In genomic region chr4:145732416-145732815, GRCh38 we compare ENCODE assay signal across 8 cellular contexts. TPM values are rescaled to one million over a fixed set of nuclear protein-coding genes. Genes with fewer than 3 reads are reported as not detected.
DNase-seq lines count a peak whose midpoint lies in the region; ATAC-seq and TF ChIP-seq lines count a peak whose summit lies in the region.

No MANE protein-coding gene starts in this region.

- no peaks in the 10 kb centered on the region for H3K79me1 ChIP-seq in H9 (ENCODE audit: insufficient read depth, low read depth, low read length, poor library complexity, severe bottlenecking)

- no peak for ATAC-seq in right cardiac atrium
- no peak for ATAC-seq in HG02642 (IDR thresholded peaks at IDR 0.05; ENCODE audit: poor library complexity, unreplicated experiment)
- ATAC-seq in GM18511 (IDR thresholded peaks at IDR 0.05; ENCODE audit: unreplicated experiment): no peak

- H2AFZ ChIP-seq in H9 (ENCODE audit: low read length): no peak overlapping the region

- no peak overlapping the region for H4K8ac ChIP-seq in H9 (replicated peaks; ENCODE audit: insufficient read length, low read depth, low read length)

- DNase-seq in H9: no peak
- DNase-seq in T-helper 2 cell treated with Interferon-gamma antibody and Interleukin-4, amounts not matched to agents 5 μg/mL and 100 μg/mL, for 36 hours (ENCODE audit: low spot score): no peak
- DNase-seq in right cardiac atrium: peak in 1 of 3 donors; percentile 24
- no peak for DNase-seq in GM13977 (ENCODE audit: low spot score)
- DNase-seq in HT-29 (ENCODE audit: low spot score): no peak

- H3K36me3 Mint-ChIP-seq in H9 (ENCODE audit: insufficient read depth in 1 of 3, low read depth in 3 of 3): peaks cover 0 to 9% (median 3%) of the 10 kb centered on the region in 3 experiments; a peak in 2 of 7 replicates
- no peaks in the 10 kb centered on the region for H3K36me3 Mint-ChIP-seq in T-helper 2 cell treated with Interferon-gamma antibody and Interleukin-4, amounts not matched to agents 5 μg/mL and 100 μg/mL, for 36 hours (ENCODE audit: low read depth)

- H3K4me3 ChIP-seq in right cardiac atrium (ENCODE audit: low read length): peak overlapping the region; percentile 65
- peak overlapping the region; percentile 35 to 72 (median 49) for H3K4me3 ChIP-seq in skeletal muscle tissue (ENCODE audit: low read length in 3 of 3)

- peak overlapping the region; percentile 69 for H3K9ac ChIP-seq in H9 (ENCODE audit: extremely low read depth, insufficient read length, low read length)
- H3K9ac ChIP-seq in skeletal muscle tissue (ENCODE audit: low read depth in 1 of 3, low read length in 3 of 3): peak overlapping the region; percentile 71 to 90 (median 87)

- no peak overlapping the region for H2BK5ac ChIP-seq in H9 (ENCODE audit: insufficient read length, low read length)

- H3K23ac ChIP-seq in H9 (ENCODE audit: insufficient read length, low read depth, low read length): no peak overlapping the region

- H3K27ac ChIP-seq in H9 (ENCODE audit: insufficient read length, low read depth, low read length) (peak overlapping the region; percentile 70), right cardiac atrium (ENCODE audit: low read length) (peak overlapping the region; percentile 96), skeletal muscle tissue (ENCODE audit: low read depth, low read length) (peak overlapping the region; percentile 98)

- no peak overlapping the region for H2AK5ac ChIP-seq in H9 (ENCODE audit: insufficient read length, low read length)

- no peaks in the 10 kb centered on the region for H3K36me3 ChIP-seq in skeletal muscle tissue (ENCODE audit: control insufficient read depth in 3 of 3, insufficient read depth in 3 of 3, low read length in 3 of 3)

- no peak overlapping the region for H2BK120ac ChIP-seq in H9 (ENCODE audit: low read depth, low read length, poor library complexity, severe bottlenecking)

- TF ChIP-seq CTCF in H9 (conservative IDR thresholded peaks at IDR 0.05): no peak
- TF ChIP-seq CTCF in GM13977 (IDR thresholded peaks at IDR 0.05; ENCODE audit: extremely low read depth, insufficient read depth, missing control alignments): no peak

- intact Hi-C loops in right cardiac atrium (cut with DNase I): loop anchor here in 2 of 4 donors (5.0 to 10.0 kb wide), 4 partner anchors 82 to 202 kb away; partner anchors contain the start of gene ZNF827 (in 2 of the 2)

- H4K20me1 ChIP-seq in H9 (ENCODE audit: control insufficient read depth, insufficient read depth, insufficient read length): no peaks in the 10 kb centered on the region

- peaks cover 34 to 35% of the 10 kb centered on the region in 2 experiments for H3K4me1 Mint-ChIP-seq in H9
- H3K4me1 Mint-ChIP-seq in T-helper 2 cell treated with Interferon-gamma antibody and Interleukin-4, amounts not matched to agents 5 μg/mL and 100 μg/mL, for 36 hours (ENCODE audit: low read depth): peaks cover 2% of the 10 kb centered on the region

- H2BK12ac ChIP-seq in H9 (ENCODE audit: insufficient read length, low read depth, low read length): no peak overlapping the region

- H4K5ac ChIP-seq in H9 (ENCODE audit: insufficient read length, low read depth, low read length): no peak overlapping the region

- no peak overlapping the region for H3T11ph ChIP-seq in H9 (ENCODE audit: low read length)

- no peaks in the 10 kb centered on the region; a peak in 1 of 5 replicates for H3K9me3 Mint-ChIP-seq in H9
- no peaks in the 10 kb centered on the region for H3K9me3 Mint-ChIP-seq in T-helper 2 cell treated with Interferon-gamma antibody and Interleukin-4, amounts not matched to agents 5 μg/mL and 100 μg/mL, for 36 hours

- H3K4ac ChIP-seq in H9 (ENCODE audit: low read depth, low read length): no peak overlapping the region

- in situ Hi-C loops in GM13977 (cut with MboI; ENCODE audit: low pct_unique_long_range_greater_than_20kb, low sequenced_read_pairs, unreplicated experiment): no loop called here

- H3K4me3 Mint-ChIP-seq in H9: peak overlapping the region; percentile 60 to 71
- H3K4me3 Mint-ChIP-seq in T-helper 2 cell treated with Interferon-gamma antibody and Interleukin-4, amounts not matched to agents 5 μg/mL and 100 μg/mL, for 36 hours: peak overlapping the region; percentile 69

- H3K9me3 ChIP-seq in H9 (ENCODE audit: control insufficient read depth, low read depth, low read length) (no peaks in the 10 kb centered on the region), right cardiac atrium (ENCODE audit: control insufficient read depth, low read length) (no peaks in the 10 kb centered on the region), skeletal muscle tissue (ENCODE audit: control insufficient read depth in 3 of 3, low read length in 3 of 3) (no peaks in the 10 kb centered on the region)

- H3K27me3 ChIP-seq in H9 (ENCODE audit: insufficient read depth, low read length) (no peaks in the 10 kb centered on the region; the same call in 1 of the 2 replicates), right cardiac atrium (ENCODE audit: control insufficient read depth, insufficient read depth) (no peaks in the 10 kb centered on the region), skeletal muscle tissue (ENCODE audit: control insufficient read depth in 3 of 3, insufficient read depth in 3 of 3, low read length in 3 of 3) (no peaks in the 10 kb centered on the region)

- H3K14ac ChIP-seq in H9 (ENCODE audit: insufficient read depth, low read length): no peak overlapping the region

- H3K79me2 ChIP-seq in H9 (ENCODE audit: insufficient read depth, low read length): no peaks in the 10 kb centered on the region

- peak overlapping the region; percentile 86 to 94 (median 91) for H3K27ac Mint-ChIP-seq in H9
- H3K27ac Mint-ChIP-seq in T-helper 2 cell treated with Interferon-gamma antibody and Interleukin-4, amounts not matched to agents 5 μg/mL and 100 μg/mL, for 36 hours: no peak overlapping the region

- H3K56ac ChIP-seq in H9 (ENCODE audit: insufficient read length, low read depth, low read length): no peak overlapping the region

- WGBS in H9 (ENCODE audit: extremely low coverage, insufficient read length, low lambda C conversion rate): no CpG with 5 or more reads among the region's 10 CpGs
- 43% methylated on average over 10 of the region's 10 CpGs for WGBS in right cardiac atrium

- H3K4me2 ChIP-seq in H9 (ENCODE audit: insufficient read depth, insufficient read length, low read length): peak overlapping the region; percentile 45

- H3K4me1 ChIP-seq in H9 (ENCODE audit: insufficient read depth, low read length): peaks cover 13% of the 10 kb centered on the region
- peaks cover 24% of the 10 kb centered on the region for H3K4me1 ChIP-seq in right cardiac atrium (ENCODE audit: control insufficient read depth, insufficient read depth, low read length)
- H3K4me1 ChIP-seq in skeletal muscle tissue (ENCODE audit: control insufficient read depth in 3 of 3, insufficient read depth in 3 of 3, low read length in 3 of 3): peaks cover 37 to 49% (median 46%) of the 10 kb centered on the region in 3 donors

- H2BK20ac ChIP-seq in H9 (ENCODE audit: low read depth, low read length, poor library complexity, severe bottlenecking): no peak overlapping the region

- H3K18ac ChIP-seq in H9 (ENCODE audit: insufficient read length, low read depth, low read length): peak overlapping the region; percentile 33

- no peak overlapping the region for H4K91ac ChIP-seq in H9 (ENCODE audit: insufficient read length, low read depth, low read length)

- H3K27me3 Mint-ChIP-seq in H9 (ENCODE audit: low read depth): no peaks in the 10 kb centered on the region; the same call in 1 of the 2 replicates
- H3K27me3 Mint-ChIP-seq in T-helper 2 cell treated with Interferon-gamma antibody and Interleukin-4, amounts not matched to agents 5 μg/mL and 100 μg/mL, for 36 hours (ENCODE audit: low read depth): no peaks in the 10 kb centered on the region

- no peak overlapping the region for H2BK15ac ChIP-seq in H9 (ENCODE audit: low read depth, low read length)

- no peaks in the 10 kb centered on the region for H3K23me2 ChIP-seq in H9 (ENCODE audit: insufficient read length, low read depth, low read length, poor library complexity, severe bottlenecking)

RNA-seq across cellular contexts. Expression of gene C4orf51, which starts 52.5 kb away (rescaled TPM):
- total RNA-seq in H9 (2021): 2.7 and 6.0 TPM in 2 replicates
- total RNA-seq in right cardiac atrium: not detected
- not detected for polyA plus RNA-seq in right cardiac atrium
- not detected for total RNA-seq in skeletal muscle tissue
- not detected in 2 replicates for total RNA-seq in HT-29 (2014; rRNA removed; shearing (Covaris generic))
